ENCODE assay signal across 28 cellular contexts in the genomic region with DNA sequence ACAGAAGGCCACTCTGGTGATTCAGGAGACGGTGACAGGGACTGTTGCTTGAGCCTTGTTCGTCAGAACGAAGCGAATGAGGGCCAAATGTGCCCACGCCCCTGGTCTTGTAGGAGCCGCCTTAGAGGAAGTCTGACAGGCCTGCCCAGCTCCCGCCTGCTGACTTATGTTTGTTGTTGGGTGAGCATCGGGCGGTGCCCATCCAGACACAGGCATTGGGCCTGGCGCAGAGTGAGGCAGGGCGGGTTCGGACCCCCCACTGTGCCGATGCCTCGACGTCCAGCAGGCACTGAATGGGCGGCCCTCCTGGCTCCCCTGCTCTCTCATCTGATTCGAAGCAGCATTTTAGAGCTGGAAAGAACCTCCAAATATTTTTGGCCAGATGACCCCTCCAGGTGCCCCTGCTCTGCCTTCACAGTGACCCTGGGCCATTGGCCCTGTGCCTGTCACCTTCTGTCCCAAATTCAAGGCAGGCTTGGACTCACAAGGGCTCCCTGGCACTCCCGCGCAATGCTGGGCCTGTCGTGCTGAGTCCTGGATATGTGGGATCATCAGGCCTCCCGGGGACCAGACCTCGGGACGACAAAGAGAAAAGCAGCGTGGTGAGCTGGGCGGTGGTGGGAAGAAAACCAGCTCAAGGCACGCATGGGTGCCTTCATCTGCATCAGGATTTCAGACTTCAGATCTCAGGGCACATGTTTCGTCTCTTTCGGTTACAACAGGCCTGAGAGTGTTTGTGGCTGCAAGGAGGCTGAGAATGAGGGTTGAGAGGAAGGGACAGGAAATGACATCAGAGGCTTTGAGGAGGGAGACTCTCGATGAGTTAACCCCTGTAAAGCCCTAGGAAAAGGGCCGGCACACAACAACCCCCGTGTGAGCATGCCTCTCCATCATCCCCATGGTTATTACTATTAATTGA. TPM values are rescaled to one million over a fixed set of nuclear protein-coding genes. Genes with fewer than 3 reads are reported as not detected.
DNase-seq lines count a peak whose midpoint lies in the region; ATAC-seq and TF ChIP-seq lines count a peak whose summit lies in the region.
"Had no signal": no experiment of that assay in that cellular context is flagged by ENCODE, and none has a peak within 500 bp of the region (broad histone marks: within the 10 kb centered on the region; RNA-seq: fewer than 3 reads in every experiment).

No MANE protein-coding gene starts in this region.

- no peak overlapping the region for H3K27ac ChIP-seq in coronary artery
- H3K27ac ChIP-seq: left lung, SJCRH30, transverse colon had no signal

- peaks cover 15% of the 10 kb centered on the region for H3K27me3 Mint-ChIP-seq in neural crest cell (ENCODE audit: low read depth)
- H3K27me3 Mint-ChIP-seq: CD4-positive, CD25-positive, alpha-beta regulatory T cell had no signal

- H3K9me3 Mint-ChIP-seq in neural crest cell = no peaks in the 10 kb centered on the region
- H3K9me3 Mint-ChIP-seq: activated CD4-positive, alpha-beta T cell treated with anti-CD3 and anti-CD28 coated beads, Interleukin-2, amount 10 ng/mL, durations not matched to agents 7 days and 5 days; effector memory CD8-positive, alpha-beta T cell had no signal

- no peak for ATAC-seq in GM18502 (IDR thresholded peaks at IDR 0.05; ENCODE audit: poor library complexity, unreplicated experiment)
- ATAC-seq: activated naive CD8-positive, alpha-beta T cell treated with anti-CD3 and anti-CD28 coated beads, Interleukin-2, amount 50 U/mL, for 24 hours; effector memory CD8-positive, alpha-beta T cell; HepG2; left lung; WTC11 had no signal

- no peak overlapping the region for H3K4me3 Mint-ChIP-seq in neural crest cell
- H3K4me3 Mint-ChIP-seq: activated CD4-positive, alpha-beta T cell treated with anti-CD3 and anti-CD28 coated beads, Interleukin-2, amount 10 ng/mL, durations not matched to agents 7 days and 5 days; activated naive CD8-positive, alpha-beta T cell treated with anti-CD3 and anti-CD28 coated beads, Interleukin-2, amount 50 U/mL, for 24 hours; CD4-positive, CD25-positive, alpha-beta regulatory T cell; effector memory CD8-positive, alpha-beta T cell; WTC11 had no signal

- DNase-seq in Jurkat, Clone E6-1 (ENCODE audit: low read depth, low spot score) = peak; percentile 10
- peak; percentile 53 for DNase-seq in coronary artery (ENCODE audit: low spot score)
- no peak for DNase-seq in neural crest cell (ENCODE audit: low read depth, low spot score)
- DNase-seq in ureter (ENCODE audit: low spot score) = peak; percentile 24
- DNase-seq in NCI-H510A (lab: John Stamatoyannopoulos, UW) = no peak
- no peak for DNase-seq in NCI-H146 (lab: John Stamatoyannopoulos, UW)
- DNase-seq: activated CD4-positive, alpha-beta T cell treated with anti-CD3 and anti-CD28 coated beads, Interleukin-2, amount 10 ng/mL, durations not matched to agents 7 days and 5 days; activated naive CD4-positive, alpha-beta T cell; activated naive CD8-positive, alpha-beta T cell treated with anti-CD3 and anti-CD28 coated beads, Interleukin-2, amount 50 U/mL, for 24 hours; caudate nucleus; CD4-positive, CD25-positive, alpha-beta regulatory T cell; cortex of kidney; DND-41; effector memory CD8-positive, alpha-beta T cell; Karpas-422; left lung; NCI-H1436; NCI-H2107; NCI-H345; NCI-H748 treated with DMSO at 0.1 percent for 48 hours; nucleus accumbens; SJCRH30; stimulated activated CD4-positive, alpha-beta T cell treated with anti-CD3 and anti-CD28 coated beads, Interleukin-4, amount 100 ng/mL, for 24 hours; transverse colon had no signal

- H3K4me3 ChIP-seq in Jurkat, Clone E6-1 (ENCODE audit: low read length) = no peak overlapping the region
- H3K4me3 ChIP-seq in coronary artery = no peak overlapping the region
- H3K4me3 ChIP-seq: left lung, SJCRH30, transverse colon had no signal

- H3K36me3 Mint-ChIP-seq in neural crest cell (ENCODE audit: low read depth) = no peaks in the 10 kb centered on the region
- H3K36me3 Mint-ChIP-seq: CD4-positive, CD25-positive, alpha-beta regulatory T cell; WTC11 had no signal

- TF ChIP-seq CTCF in coronary artery (IDR thresholded peaks at IDR 0.05) (no peak), neural crest cell (conservative IDR thresholded peaks at IDR 0.05) (no peak)

- peaks cover 4% of the 10 kb centered on the region for H3K4me1 Mint-ChIP-seq in neural crest cell
- H3K4me1 Mint-ChIP-seq: activated CD4-positive, alpha-beta T cell treated with anti-CD3 and anti-CD28 coated beads, Interleukin-2, amount 10 ng/mL, durations not matched to agents 7 days and 5 days; activated naive CD8-positive, alpha-beta T cell treated with anti-CD3 and anti-CD28 coated beads, Interleukin-2, amount 50 U/mL, for 24 hours; CD4-positive, CD25-positive, alpha-beta regulatory T cell; WTC11 had no signal

- peak overlapping the region; percentile 43 for H3K27ac Mint-ChIP-seq in neural crest cell (ENCODE audit: unreplicated experiment)
- H3K27ac Mint-ChIP-seq: activated CD4-positive, alpha-beta T cell treated with anti-CD3 and anti-CD28 coated beads, Interleukin-2, amount 10 ng/mL, durations not matched to agents 7 days and 5 days; activated naive CD8-positive, alpha-beta T cell treated with anti-CD3 and anti-CD28 coated beads, Interleukin-2, amount 50 U/mL, for 24 hours; CD4-positive, CD25-positive, alpha-beta regulatory T cell; effector memory CD8-positive, alpha-beta T cell; WTC11 had no signal

RNA-seq across cellular contexts. Expression of a gene that starts 37.1 kb away (rescaled TPM):
- not detected for polyA plus RNA-seq in Jurkat, Clone E6-1 (2012; ENCODE audit: insufficient read depth, insufficient read length)
- total RNA-seq in neural crest cell = 23.3 and 27.2 TPM in 2 replicates
- total RNA-seq in ureter = 47.8 TPM
- total RNA-seq: activated CD4-positive, alpha-beta T cell treated with anti-CD3 and anti-CD28 coated beads, Interleukin-2, amount 10 ng/mL, durations not matched to agents 7 days and 5 days; CD4-positive, CD25-positive, alpha-beta regulatory T cell; HepG2; myocyte; SJCRH30 had no signal
- polyA plus RNA-seq: CD4-positive, CD25-positive, alpha-beta regulatory T cell; HepG2 had no signal

Comparison
In these comparisons a context has a peak if more than half of its experiments do, and no peak if none do; other contexts are left out.
1. DNase-seq: peak in Jurkat, Clone E6-1 (single experiment), coronary artery (single experiment) and ureter (single experiment); none in neural crest cell (single experiment), NCI-H510A (single experiment) and NCI-H146 (single experiment).